ENCODE assay signal across 26 cellular contexts in the genomic region with DNA sequence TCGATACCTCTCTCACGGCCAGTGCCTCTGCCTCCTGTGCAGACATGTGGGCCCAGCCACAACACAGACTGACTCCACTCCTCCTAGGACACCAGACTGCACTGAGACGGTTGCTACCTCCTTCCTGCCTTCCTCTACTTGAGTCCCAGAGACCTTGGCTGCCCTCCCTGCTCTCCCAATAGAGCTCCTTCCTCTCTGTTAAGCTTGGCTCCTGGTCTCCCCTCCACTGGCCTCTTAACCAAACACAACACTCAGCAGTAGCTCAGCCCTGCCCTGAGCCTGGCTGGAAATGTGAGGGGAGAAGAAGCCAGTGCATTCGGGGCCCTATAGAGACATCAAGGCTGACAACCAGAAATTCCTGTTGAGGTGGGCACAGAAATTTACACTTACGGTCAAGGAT.
"Had no signal": no experiment of that assay in that cellular context is flagged by ENCODE, and none has a peak within 500 bp of the region (broad histone marks: within the 10 kb centered on the region; RNA-seq: fewer than 3 reads in every experiment).

No MANE protein-coding gene starts in this region.

- H3K4me3 ChIP-seq: ascending aorta, breast epithelium, cardiac muscle cell, colonic mucosa had no signal

- H3K27me3 ChIP-seq: ascending aorta, cardiac muscle cell, colonic mucosa had no signal

- H3K27ac ChIP-seq: ascending aorta, breast epithelium, cardiac muscle cell, colonic mucosa, epithelial cell of prostate, VCaP had no signal

- DNase-seq: activated CD4-positive, alpha-beta memory T cell treated with anti-CD3 and anti-CD28 coated beads for 36 hours; activated CD4-positive, alpha-beta T cell treated with anti-CD3 and anti-CD28 coated beads for 1 hour; activated CD4-positive, alpha-beta T cell treated with anti-CD3 and anti-CD28 coated beads for 48 hours; activated CD8-positive, alpha-beta T cell treated with anti-CD3 and anti-CD28 coated beads, Interleukin-2, amount 10 ng/mL, durations not matched to agents 7 days and 5 days; activated gamma-delta T cell; activated naive CD4-positive, alpha-beta T cell; activated naive CD4-positive, alpha-beta T cell treated with anti-CD3 and anti-CD28 coated beads, Interleukin-2, amount 10 ng/mL, durations not matched to agents 7 days and 5 days; activated naive CD8-positive, alpha-beta T cell treated with anti-CD3 and anti-CD28 coated beads, Interleukin-2, amount 10 ng/mL, durations not matched to agents 7 days and 5 days; activated T-cell treated with anti-CD3 and anti-CD28 coated beads, Interleukin-2, amount 50 U/mL, for 4 hours; central memory CD4-positive, alpha-beta T cell; cerebellar nuclear complex; colonic mucosa; effector CD8-positive, alpha-beta T cell; foreskin fibroblast; T-helper 2 cell had no signal

- H3K36me3 ChIP-seq: ascending aorta, breast epithelium, cardiac muscle cell, colonic mucosa had no signal

- FAIRE-seq: endometrium, endothelial cell of umbilical vein, frontal cortex had no signal

- ATAC-seq: activated CD8-positive, alpha-beta T cell treated with anti-CD3 and anti-CD28 coated beads, Interleukin-2, amount 10 ng/mL, durations not matched to agents 7 days and 5 days; activated naive CD4-positive, alpha-beta T cell treated with anti-CD3 and anti-CD28 coated beads, Interleukin-2, amount 50 U/mL, for 72 hours; activated T-cell treated with anti-CD3 and anti-CD28 coated beads, Interleukin-2, amount 50 U/mL, for 4 hours; activated T-helper 17 cell treated with anti-CD3 and anti-CD28 coated beads, Interleukin-2, amount 50 U/mL, for 72 hours; WTC11 had no signal

- H3K4me1 ChIP-seq: ascending aorta, breast epithelium, colonic mucosa had no signal

- H3K9me3 ChIP-seq: ascending aorta, colonic mucosa had no signal
